Comparison of ENCODE assay signal across 19 cellular contexts in genomic region chr15:68380456-68380855, GRCh38. TPM values are rescaled to one million over a fixed set of nuclear protein-coding genes. Genes with fewer than 3 reads are reported as not detected.
DNase-seq lines count a peak whose midpoint lies in the region; ATAC-seq and TF ChIP-seq lines count a peak whose summit lies in the region.
"Had no signal": no experiment of that assay in that cellular context is flagged by ENCODE, and none has a peak within 500 bp of the region (broad histone marks: within the 10 kb centered on the region; RNA-seq: fewer than 3 reads in every experiment).

No MANE protein-coding gene starts in this region.

- DNase-seq in activated T-cell treated with anti-CD3 and anti-CD28 coated beads, Interleukin-2, amount 50 U/mL, for 24 hours, result peak; percentile 18
- no peak for DNase-seq in activated T-cell treated with anti-CD3 and anti-CD28 coated beads, Interleukin-2, amount 50 U/mL, for 72 hours
- DNase-seq in H9, result peak; percentile 14
- DNase-seq in chondrocyte (ENCODE audit: low spot score), result no peak
- peak; percentile 62 for DNase-seq in osteocyte (ENCODE audit: extremely low spot score, unreplicated experiment)
- DNase-seq in cortex of kidney (lab: John Stamatoyannopoulos, UW), result no peak
- DNase-seq in amniotic stem cell (lab: John Stamatoyannopoulos, UW), result no peak
- DNase-seq: Calu3, DMS53, NCI-H1105 treated with DMSO at 0.1 percent for 48 hours, NCI-H187, NCI-H226, NCI-H526 treated with DMSO at 0.1 percent for 48 hours, SIG-M5 had no signal

- no peaks in the 10 kb centered on the region for H3K79me1 ChIP-seq in H9 (ENCODE audit: insufficient read depth, low read depth, low read length, poor library complexity, severe bottlenecking)

- H2BK20ac ChIP-seq in H9 (ENCODE audit: low read depth, low read length, poor library complexity, severe bottlenecking), result no peak overlapping the region

- no peak overlapping the region for H3K4me2 ChIP-seq in H9 (ENCODE audit: insufficient read depth, insufficient read length, low read length)
- H3K4me2 ChIP-seq: A549 had no signal

- H3K4me1 ChIP-seq in H9 (ENCODE audit: insufficient read depth, low read length), result no peaks in the 10 kb centered on the region
- H3K4me1 ChIP-seq: HAP-1 had no signal

- no peak overlapping the region for H2BK15ac ChIP-seq in H9 (ENCODE audit: low read depth, low read length)

- ATAC-seq in activated T-cell treated with anti-CD3 and anti-CD28 coated beads, Interleukin-2, amount 50 U/mL, for 72 hours (replicated peaks in 1 of 2), result no peak
- ATAC-seq in GM18519 (IDR thresholded peaks at IDR 0.05; ENCODE audit: low FRiP score, unreplicated experiment), result no peak
- ATAC-seq: A549 had no signal

- no peak overlapping the region for H3T11ph ChIP-seq in H9 (ENCODE audit: low read length)

- H3K4me1 Mint-ChIP-seq in activated T-cell treated with anti-CD3 and anti-CD28 coated beads, Interleukin-2, amount 50 U/mL, for 24 hours (ENCODE audit: low read depth), result peaks cover 16% of the 10 kb centered on the region
- peaks cover 10% of the 10 kb centered on the region for H3K4me1 Mint-ChIP-seq in activated T-cell treated with anti-CD3 and anti-CD28 coated beads, Interleukin-2, amount 50 U/mL, for 72 hours (ENCODE audit: low read depth)
- H3K4me1 Mint-ChIP-seq in H9 (peaks cover 0 to 7% of the 10 kb centered on the region in 2 experiments; a peak in 1 of 4 replicates), chondrocyte (ENCODE audit: low read depth) (peaks cover 91% of the 10 kb centered on the region), osteocyte (ENCODE audit: unreplicated experiment) (peaks cover 84% of the 10 kb centered on the region)

- no peak overlapping the region for H2BK5ac ChIP-seq in H9 (ENCODE audit: insufficient read length, low read length)

- H3K9ac ChIP-seq in H9 (ENCODE audit: extremely low read depth, insufficient read length, low read length), result no peak overlapping the region

- H3K79me2 ChIP-seq in H9 (ENCODE audit: insufficient read depth, low read length), result no peaks in the 10 kb centered on the region

- H4K20me1 ChIP-seq in H9 (ENCODE audit: control insufficient read depth, insufficient read depth, insufficient read length), result no peaks in the 10 kb centered on the region

- H3K27ac Mint-ChIP-seq in activated T-cell treated with anti-CD3 and anti-CD28 coated beads, Interleukin-2, amount 50 U/mL, for 24 hours, result no peak overlapping the region
- no peak overlapping the region for H3K27ac Mint-ChIP-seq in activated T-cell treated with anti-CD3 and anti-CD28 coated beads, Interleukin-2, amount 50 U/mL, for 72 hours
- H3K27ac Mint-ChIP-seq in H9 (no peak overlapping the region), chondrocyte (ENCODE audit: unreplicated experiment) (peak overlapping the region; percentile 68), osteocyte (ENCODE audit: unreplicated experiment) (peak overlapping the region; percentile 89)

- no peak overlapping the region for H3K4ac ChIP-seq in H9 (ENCODE audit: low read depth, low read length)

- H3K18ac ChIP-seq in H9 (ENCODE audit: insufficient read length, low read depth, low read length), result no peak overlapping the region

- no peak overlapping the region for H3K4me3 Mint-ChIP-seq in activated T-cell treated with anti-CD3 and anti-CD28 coated beads, Interleukin-2, amount 50 U/mL, for 24 hours
- H3K4me3 Mint-ChIP-seq in activated T-cell treated with anti-CD3 and anti-CD28 coated beads, Interleukin-2, amount 50 U/mL, for 72 hours, result no peak overlapping the region
- H3K4me3 Mint-ChIP-seq in H9 (no peak overlapping the region), chondrocyte (ENCODE audit: unreplicated experiment) (no peak overlapping the region), osteocyte (ENCODE audit: unreplicated experiment) (no peak overlapping the region)
- H3K4me3 Mint-ChIP-seq: CD4-positive, alpha-beta T cell had no signal

- H3K9me3 ChIP-seq in H9 (ENCODE audit: control insufficient read depth, low read depth, low read length), result no peaks in the 10 kb centered on the region

- H3K23me2 ChIP-seq in H9 (ENCODE audit: insufficient read length, low read depth, low read length, poor library complexity, severe bottlenecking), result no peaks in the 10 kb centered on the region

- H3K27me3 Mint-ChIP-seq in activated T-cell treated with anti-CD3 and anti-CD28 coated beads, Interleukin-2, amount 50 U/mL, for 24 hours, result no peaks in the 10 kb centered on the region
- H3K27me3 Mint-ChIP-seq in activated T-cell treated with anti-CD3 and anti-CD28 coated beads, Interleukin-2, amount 50 U/mL, for 72 hours (ENCODE audit: low read depth), result no peaks in the 10 kb centered on the region
- H3K27me3 Mint-ChIP-seq in H9 (ENCODE audit: low read depth), result no peaks in the 10 kb centered on the region
- H3K27me3 Mint-ChIP-seq in chondrocyte (ENCODE audit: low read depth), result no peaks in the 10 kb centered on the region
- H3K27me3 Mint-ChIP-seq in osteocyte (ENCODE audit: unreplicated experiment), result no peaks in the 10 kb centered on the region

- no peak overlapping the region for H3K27ac ChIP-seq in H9 (ENCODE audit: insufficient read length, low read depth, low read length)
- H3K27ac ChIP-seq: A549 had no signal

- H3K14ac ChIP-seq in H9 (ENCODE audit: insufficient read depth, low read length), result no peak overlapping the region

- H2AFZ ChIP-seq in H9 (ENCODE audit: low read length), result no peak overlapping the region

- no CpG with 5 or more reads among the region's 5 CpGs for WGBS in H9 (ENCODE audit: extremely low coverage, insufficient read length, low lambda C conversion rate)

- no peak overlapping the region for H4K5ac ChIP-seq in H9 (ENCODE audit: insufficient read length, low read depth, low read length)

- no peak overlapping the region for H2BK120ac ChIP-seq in H9 (ENCODE audit: low read depth, low read length, poor library complexity, severe bottlenecking)

- no peak overlapping the region for H4K8ac ChIP-seq in H9 (replicated peaks; ENCODE audit: insufficient read length, low read depth, low read length)

- H3K23ac ChIP-seq in H9 (ENCODE audit: insufficient read length, low read depth, low read length), result no peak overlapping the region

- H3K27me3 ChIP-seq in H9 (ENCODE audit: insufficient read depth, low read length), result no peaks in the 10 kb centered on the region; the same call in 1 of the 2 replicates

- H4K91ac ChIP-seq in H9 (ENCODE audit: insufficient read length, low read depth, low read length), result no peak overlapping the region

- H2AK5ac ChIP-seq in H9 (ENCODE audit: insufficient read length, low read length), result no peak overlapping the region

- no peaks in the 10 kb centered on the region for H3K36me3 Mint-ChIP-seq in activated T-cell treated with anti-CD3 and anti-CD28 coated beads, Interleukin-2, amount 50 U/mL, for 24 hours (ENCODE audit: low read depth)
- no peaks in the 10 kb centered on the region for H3K36me3 Mint-ChIP-seq in activated T-cell treated with anti-CD3 and anti-CD28 coated beads, Interleukin-2, amount 50 U/mL, for 72 hours (ENCODE audit: insufficient read depth in 2 of 2)
- H3K36me3 Mint-ChIP-seq in H9 (ENCODE audit: insufficient read depth in 1 of 3, low read depth in 3 of 3), result peaks cover 0 to 2% (median 0%) of the 10 kb centered on the region in 3 experiments; a peak in 1 of 7 replicates
- peaks cover 59% of the 10 kb centered on the region for H3K36me3 Mint-ChIP-seq in chondrocyte (ENCODE audit: low read depth)
- H3K36me3 Mint-ChIP-seq in osteocyte (ENCODE audit: unreplicated experiment), result peaks cover 62% of the 10 kb centered on the region

- no peaks in the 10 kb centered on the region for H3K9me3 Mint-ChIP-seq in activated T-cell treated with anti-CD3 and anti-CD28 coated beads, Interleukin-2, amount 50 U/mL, for 24 hours
- H3K9me3 Mint-ChIP-seq in activated T-cell treated with anti-CD3 and anti-CD28 coated beads, Interleukin-2, amount 50 U/mL, for 72 hours, result peaks cover 0 to 2% of the 10 kb centered on the region in 2 donors
- H3K9me3 Mint-ChIP-seq in H9 (no peaks in the 10 kb centered on the region; a peak in 1 of 5 replicates), chondrocyte (ENCODE audit: low read depth) (peaks cover 4% of the 10 kb centered on the region), osteocyte (ENCODE audit: unreplicated experiment) (no peaks in the 10 kb centered on the region)
- H3K9me3 Mint-ChIP-seq: CD4-positive, alpha-beta T cell had no signal

- no peak overlapping the region for H2BK12ac ChIP-seq in H9 (ENCODE audit: insufficient read length, low read depth, low read length)

- TF ChIP-seq CTCF in H9 (conservative IDR thresholded peaks at IDR 0.05) (no peak), chondrocyte (IDR thresholded peaks at IDR 0.05) (no peak), osteocyte (IDR thresholded peaks at IDR 0.05) (no peak)

- H3K56ac ChIP-seq in H9 (ENCODE audit: insufficient read length, low read depth, low read length), result no peak overlapping the region

RNA-seq across cellular contexts. Expression of gene ITGA11, which starts 51.5 kb away (rescaled TPM):
- total RNA-seq in activated T-cell treated with anti-CD3 and anti-CD28 coated beads, Interleukin-2, amount 50 U/mL, for 72 hours, result 1 to 10 TPM in 1 of 2 donors, under 1 TPM in 1; 0.58 to 1.6 TPM
- total RNA-seq in H9 (2021) (0.07 TPM in 1 of 2 replicates, not detected in the other), chondrocyte (965 to 1,105 TPM (median 1,092 TPM) in 3 replicates), osteocyte (1,149 and 1,161 TPM in 2 replicates)
- total RNA-seq: Calu3, HT-29 had no signal

Comparison
In these comparisons a context has a peak if more than half of its experiments do, and no peak if none do; other contexts are left out.
1. DNase-seq: peak in activated T-cell treated with anti-CD3 and anti-CD28 coated beads, Interleukin-2, amount 50 U/mL, for 24 hours (single experiment), H9 (single experiment) and osteocyte (single experiment); none in activated T-cell treated with anti-CD3 and anti-CD28 coated beads, Interleukin-2, amount 50 U/mL, for 72 hours (0 of 2), chondrocyte (single experiment), cortex of kidney (single experiment) and amniotic stem cell (single experiment).
2. H3K27ac Mint-ChIP-seq: peak in chondrocyte (single experiment) and osteocyte (single experiment); none in activated T-cell treated with anti-CD3 and anti-CD28 coated beads, Interleukin-2, amount 50 U/mL, for 24 hours (single experiment), activated T-cell treated with anti-CD3 and anti-CD28 coated beads, Interleukin-2, amount 50 U/mL, for 72 hours (single experiment) and H9 (0 of 3).
3. RNA of gene ITGA11, which starts 51.5 kb away (total RNA-seq): 1,149 to 1,161 TPM in osteocyte and 965 to 1,105 TPM in chondrocyte; 0.58 to 1.6 TPM in activated T-cell treated with anti-CD3 and anti-CD28 coated beads, Interleukin-2, amount 50 U/mL, for 72 hours and 0.07 TPM in H9; every median in the first group is over 100 times any median in the second.